14 cellular contexts compared by ENCODE assay signal in genomic region chr10:6328708-6329423, GRCh38.
DNase-seq lines count a peak whose midpoint lies in the region; ATAC-seq and TF ChIP-seq lines count a peak whose summit lies in the region.
"Had no signal": no experiment of that assay in that cellular context is flagged by ENCODE, and none has a peak within 500 bp of the region (broad histone marks: within the 10 kb centered on the region; RNA-seq: fewer than 3 reads in every experiment).

No MANE protein-coding gene starts in this region.

- DNase-seq in left ventricle myocardium inferior (no peak), Right ventricle myocardium superior (no peak), caudate nucleus (lab: John Stamatoyannopoulos, UW) (peak in 24 of 61 donors; percentile 2 to 36 (median 15))
- DNase-seq in activated CD4-positive, CD25-positive, alpha-beta regulatory T cell (lab: John Stamatoyannopoulos, UW), result no peak
- no peak for DNase-seq in stimulated activated naive CD4-positive, alpha-beta T cell treated with Interleukin-2 at 50 U/mL for 16 hours (lab: John Stamatoyannopoulos, UW)
- DNase-seq: activated naive CD4-positive, alpha-beta T cell; brain microvascular endothelial cell; testis had no signal

- H3K4me3 ChIP-seq in left ventricle myocardium inferior, result no peak overlapping the region
- no peak overlapping the region for H3K4me3 ChIP-seq in neutrophil (ENCODE audit: low read depth in 1 of 2, low read length in 1 of 2)
- H3K4me3 ChIP-seq: testis had no signal

- no peaks in the 10 kb centered on the region for H3K27me3 ChIP-seq in left ventricle myocardium inferior (ENCODE audit: low read depth)
- no peaks in the 10 kb centered on the region for H3K27me3 ChIP-seq in neutrophil
- H3K27me3 ChIP-seq: brain microvascular endothelial cell, testis had no signal

- ATAC-seq in Right ventricle myocardium superior (ENCODE audit: poor library complexity) (no peak), GM18861 (IDR thresholded peaks at IDR 0.05; ENCODE audit: unreplicated experiment) (no peak), GM21367 (IDR thresholded peaks at IDR 0.05; ENCODE audit: unreplicated experiment) (no peak)
- ATAC-seq: left lobe of liver; naive thymus-derived CD8-positive, alpha-beta T cell; Right ventricle myocardium inferior had no signal

- peak overlapping the region; percentile 36 for H3K27ac ChIP-seq in left ventricle myocardium inferior (replicated peaks)
- H3K27ac ChIP-seq in caudate nucleus (ENCODE audit: low read depth, low read length), result peak overlapping the region; percentile 81
- peak overlapping the region; percentile 23 for H3K27ac ChIP-seq in neutrophil
- H3K27ac ChIP-seq: brain microvascular endothelial cell, testis had no signal

- H3K4me1 ChIP-seq in left ventricle myocardium inferior, result no peaks in the 10 kb centered on the region
- H3K4me1 ChIP-seq in neutrophil (ENCODE audit: control insufficient read depth in 1 of 2, insufficient read depth in 1 of 2, low read depth in 1 of 2, low read length in 1 of 2), result peaks cover 26 to 31% of the 10 kb centered on the region in 2 experiments
- H3K4me1 ChIP-seq: testis had no signal

- no peaks in the 10 kb centered on the region for H3K36me3 ChIP-seq in left ventricle myocardium inferior
- peaks cover 44% of the 10 kb centered on the region for H3K36me3 ChIP-seq in neutrophil
- H3K36me3 ChIP-seq: brain microvascular endothelial cell had no signal

- intact Hi-C loops in left ventricle myocardium inferior (cut with micrococcal nuclease), result no loop called here
- intact Hi-C loops in Right ventricle myocardium superior (cut with DNase I), result no loop called here

- TF ChIP-seq CTCF in left ventricle myocardium inferior (IDR thresholded peaks at IDR 0.05; ENCODE audit: borderline replicate concordance), result no peak
- no peak for TF ChIP-seq CTCF in neutrophil (IDR thresholded peaks at IDR 0.05)

- no peaks in the 10 kb centered on the region for H3K9me3 ChIP-seq in left ventricle myocardium inferior (replicated peaks)
- H3K9me3 ChIP-seq in neutrophil, result no peaks in the 10 kb centered on the region
- H3K9me3 ChIP-seq: testis had no signal

Comparison
In these comparisons a context has a peak if more than half of its experiments do, and no peak if none do; other contexts are left out.
1. H3K27ac ChIP-seq: peak in every context shown above with its lines; median percentile 81 in caudate nucleus; 36 in left ventricle myocardium inferior; 23 in neutrophil.